1 cellular context compared by ENCODE assay signal in the genomic region with DNA sequence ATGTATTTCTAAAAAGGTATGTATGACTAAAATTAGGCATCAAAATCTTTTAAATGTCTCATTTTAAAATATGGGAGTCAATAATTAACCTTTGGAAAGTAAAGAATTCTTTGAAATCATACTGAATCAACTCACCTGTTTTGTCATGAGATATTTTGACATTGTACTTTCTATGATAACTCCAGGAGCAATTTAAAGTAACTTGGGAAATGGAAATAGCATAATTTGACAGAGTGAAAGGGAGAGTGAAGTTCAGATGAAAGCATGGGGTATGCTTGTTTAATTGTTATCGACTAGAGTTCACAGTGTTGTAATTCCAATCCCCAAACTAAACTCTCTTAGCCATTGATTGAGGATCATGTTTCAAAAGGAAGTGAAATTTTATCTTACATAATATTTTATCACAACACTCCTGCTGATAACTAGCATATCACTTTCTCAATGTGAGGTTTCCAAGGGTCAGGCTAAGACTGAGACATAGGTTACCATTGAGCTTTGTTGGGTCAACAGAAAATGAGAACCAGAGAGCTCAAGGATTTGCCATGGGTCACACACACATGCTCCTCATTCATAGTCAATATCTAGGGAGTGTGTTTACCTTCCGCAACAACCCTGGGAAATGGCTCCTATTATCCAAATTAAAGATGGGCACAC.
TF ChIP-seq lines count a peak whose summit lies in the region.

No MANE protein-coding gene starts in this region.

TF ChIP-seq in HepG2, 621 proteins besides CTCF, POLR2A, EP300 and RAD21 (continued from another document):
- TF ChIP-seq, protein P1, sequence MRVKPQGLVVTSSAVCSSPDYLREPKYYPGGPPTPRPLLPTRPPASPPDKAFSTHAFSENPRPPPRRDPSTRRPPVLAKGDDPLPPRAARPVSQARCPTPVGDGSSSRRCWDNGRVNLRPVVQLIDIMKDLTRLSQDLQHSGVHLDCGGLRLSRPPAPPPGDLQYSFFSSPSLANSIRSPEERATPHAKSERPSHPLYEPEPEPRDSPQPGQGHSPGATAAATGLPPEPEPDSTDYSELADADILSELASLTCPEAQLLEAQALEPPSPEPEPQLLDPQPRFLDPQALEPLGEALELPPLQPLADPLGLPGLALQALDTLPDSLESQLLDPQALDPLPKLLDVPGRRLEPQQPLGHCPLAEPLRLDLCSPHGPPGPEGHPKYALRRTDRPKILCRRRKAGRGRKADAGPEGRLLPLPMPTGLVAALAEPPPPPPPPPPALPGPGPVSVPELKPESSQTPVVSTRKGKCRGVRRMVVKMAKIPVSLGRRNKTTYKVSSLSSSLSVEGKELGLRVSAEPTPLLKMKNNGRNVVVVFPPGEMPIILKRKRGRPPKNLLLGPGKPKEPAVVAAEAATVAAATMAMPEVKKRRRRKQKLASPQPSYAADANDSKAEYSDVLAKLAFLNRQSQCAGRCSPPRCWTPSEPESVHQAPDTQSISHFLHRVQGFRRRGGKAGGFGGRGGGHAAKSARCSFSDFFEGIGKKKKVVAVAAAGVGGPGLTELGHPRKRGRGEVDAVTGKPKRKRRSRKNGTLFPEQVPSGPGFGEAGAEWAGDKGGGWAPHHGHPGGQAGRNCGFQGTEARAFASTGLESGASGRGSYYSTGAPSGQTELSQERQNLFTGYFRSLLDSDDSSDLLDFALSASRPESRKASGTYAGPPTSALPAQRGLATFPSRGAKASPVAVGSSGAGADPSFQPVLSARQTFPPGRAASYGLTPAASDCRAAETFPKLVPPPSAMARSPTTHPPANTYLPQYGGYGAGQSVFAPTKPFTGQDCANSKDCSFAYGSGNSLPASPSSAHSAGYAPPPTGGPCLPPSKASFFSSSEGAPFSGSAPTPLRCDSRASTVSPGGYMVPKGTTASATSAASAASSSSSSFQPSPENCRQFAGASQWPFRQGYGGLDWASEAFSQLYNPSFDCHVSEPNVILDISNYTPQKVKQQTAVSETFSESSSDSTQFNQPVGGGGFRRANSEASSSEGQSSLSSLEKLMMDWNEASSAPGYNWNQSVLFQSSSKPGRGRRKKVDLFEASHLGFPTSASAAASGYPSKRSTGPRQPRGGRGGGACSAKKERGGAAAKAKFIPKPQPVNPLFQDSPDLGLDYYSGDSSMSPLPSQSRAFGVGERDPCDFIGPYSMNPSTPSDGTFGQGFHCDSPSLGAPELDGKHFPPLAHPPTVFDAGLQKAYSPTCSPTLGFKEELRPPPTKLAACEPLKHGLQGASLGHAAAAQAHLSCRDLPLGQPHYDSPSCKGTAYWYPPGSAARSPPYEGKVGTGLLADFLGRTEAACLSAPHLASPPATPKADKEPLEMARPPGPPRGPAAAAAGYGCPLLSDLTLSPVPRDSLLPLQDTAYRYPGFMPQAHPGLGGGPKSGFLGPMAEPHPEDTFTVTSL (CRISPR knock-in tag; IDR thresholded peaks at IDR 0.05; ENCODE audit: borderline replicate concordance) = peak; percentile 58; the same call in 1 of the 2 replicates
- TF ChIP-seq NONO (IDR thresholded peaks at IDR 0.05) (no peak), NONO (CRISPR knock-in tag; conservative IDR thresholded peaks at IDR 0.05) (peak; percentile 26; the same call in 1 of the 2 replicates), KLF6 (CRISPR knock-in tag; IDR thresholded peaks at IDR 0.05) (no peak), DPF2 (CRISPR knock-in tag; IDR thresholded peaks at IDR 0.05; ENCODE audit: borderline replicate concordance, low read depth) (0 out of 2 replicates have a peak, but pooled peaks have one; percentile 63), ZNF468 (CRISPR knock-in tag; IDR thresholded peaks at IDR 0.05) (no peak), ATF1 (CRISPR knock-in tag; IDR thresholded peaks at IDR 0.05) (peak; percentile 56; the same call in 1 of the 2 replicates)
- TF ChIP-seq, protein P2, sequence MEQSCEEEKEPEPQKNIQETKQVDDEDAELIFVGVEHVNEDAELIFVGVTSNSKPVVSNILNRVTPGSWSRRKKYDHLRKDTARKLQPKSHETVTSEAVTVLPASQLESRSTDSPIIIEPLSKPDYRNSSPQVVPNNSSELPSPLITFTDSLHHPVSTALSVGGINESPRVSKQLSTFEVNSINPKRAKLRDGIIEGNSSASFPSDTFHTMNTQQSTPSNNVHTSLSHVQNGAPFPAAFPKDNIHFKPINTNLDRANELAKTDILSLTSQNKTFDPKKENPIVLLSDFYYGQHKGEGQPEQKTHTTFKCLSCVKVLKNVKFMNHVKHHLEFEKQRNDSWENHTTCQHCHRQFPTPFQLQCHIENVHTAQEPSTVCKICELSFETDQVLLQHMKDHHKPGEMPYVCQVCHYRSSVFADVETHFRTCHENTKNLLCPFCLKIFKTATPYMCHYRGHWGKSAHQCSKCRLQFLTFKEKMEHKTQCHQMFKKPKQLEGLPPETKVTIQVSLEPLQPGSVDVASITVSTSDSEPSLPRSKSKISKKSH (CRISPR knock-in tag; IDR thresholded peaks at IDR 0.05; ENCODE audit: borderline replicate concordance) = no peak
- TF ChIP-seq, protein P3, sequence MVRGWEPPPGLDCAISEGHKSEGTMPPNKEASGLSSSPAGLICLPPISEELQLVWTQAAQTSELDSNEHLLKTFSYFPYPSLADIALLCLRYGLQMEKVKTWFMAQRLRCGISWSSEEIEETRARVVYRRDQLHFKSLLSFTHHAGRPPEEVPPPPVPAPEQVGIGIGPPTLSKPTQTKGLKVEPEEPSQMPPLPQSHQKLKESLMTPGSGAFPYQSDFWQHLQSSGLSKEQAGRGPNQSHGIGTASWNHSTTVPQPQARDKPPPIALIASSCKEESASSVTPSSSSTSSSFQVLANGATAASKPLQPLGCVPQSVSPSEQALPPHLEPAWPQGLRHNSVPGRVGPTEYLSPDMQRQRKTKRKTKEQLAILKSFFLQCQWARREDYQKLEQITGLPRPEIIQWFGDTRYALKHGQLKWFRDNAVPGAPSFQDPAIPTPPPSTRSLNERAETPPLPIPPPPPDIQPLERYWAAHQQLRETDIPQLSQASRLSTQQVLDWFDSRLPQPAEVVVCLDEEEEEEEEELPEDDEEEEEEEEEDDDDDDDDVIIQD (CRISPR knock-in tag; IDR thresholded peaks at IDR 0.05; ENCODE audit: low read depth) = peak; percentile 24; the same call in 1 of the 2 replicates
